10 cellular contexts compared by ENCODE assay signal in genomic region chr20:46253391-46253790, GRCh38. TPM values are rescaled to one million over a fixed set of nuclear protein-coding genes. Genes with fewer than 3 reads are reported as not detected.
DNase-seq lines count a peak whose midpoint lies in the region; ATAC-seq and TF ChIP-seq lines count a peak whose summit lies in the region.
"Had no signal": no experiment of that assay in that cellular context is flagged by ENCODE, and none has a peak within 500 bp of the region (broad histone marks: within the 10 kb centered on the region; RNA-seq: fewer than 3 reads in every experiment).

No MANE protein-coding gene starts in this region.

- DNase-seq in NCI-H2107 treated with DMSO at 0.1 percent for 48 hours (lab: John Stamatoyannopoulos, UW; ENCODE audit: unreplicated experiment) (peak; percentile 48), NCI-H2107 (lab: John Stamatoyannopoulos, UW) (no peak), NCI-H82 (lab: John Stamatoyannopoulos, UW) (peak; percentile 78), fibroblast of lung (ENCODE audit: low read depth in 2 of 2) (no peak), smooth muscle cell (lab: John Stamatoyannopoulos, UW; ENCODE audit: unreplicated experiment) (no peak), dedifferentiated amniotic fluid mesenchymal stem cell (ENCODE audit: extremely low spot score) (no peak), GM13976 (ENCODE audit: low spot score) (no peak)
- DNase-seq: activated CD4-positive, alpha-beta T cell treated with anti-CD3 and anti-CD28 coated beads, Interleukin-2, amount 50 U/mL, for 1 hour had no signal

- in situ Hi-C loops in GM13976 (cut with MboI; ENCODE audit: low sequenced_read_pairs, unreplicated experiment) = no loop called here

- H3K4me3 ChIP-seq in fibroblast of lung (replicated peaks in 1 of 4; ENCODE audit: control extremely low read depth in 1 of 4, insufficient read depth in 1 of 4, low read depth in 3 of 4, low read length in 4 of 4) = no peak overlapping the region
- no peak overlapping the region for H3K4me3 ChIP-seq in smooth muscle cell
- H3K4me3 ChIP-seq: BLaER1 had no signal

- H3K9me3 ChIP-seq in fibroblast of lung (ENCODE audit: control insufficient read depth, insufficient read depth, low read depth, low read length) = no peaks in the 10 kb centered on the region
- no peaks in the 10 kb centered on the region for H3K9me3 ChIP-seq in smooth muscle cell (replicated peaks; ENCODE audit: low read depth)
- H3K9me3 ChIP-seq: BLaER1 had no signal

- H3K79me2 ChIP-seq in fibroblast of lung (ENCODE audit: control insufficient read depth, insufficient read depth, low read length) (no peaks in the 10 kb centered on the region), smooth muscle cell (ENCODE audit: low read depth) (no peaks in the 10 kb centered on the region)

- TF ChIP-seq CTCF in fibroblast of lung (conservative IDR thresholded peaks at IDR 0.05 in 1 of 2, IDR thresholded peaks at IDR 0.05 in 1 of 2; ENCODE audit: low read depth in 1 of 2, low read length in 2 of 2) (peak; percentile 8 to 14), smooth muscle cell (IDR thresholded peaks at IDR 0.05; ENCODE audit: borderline replicate concordance, insufficient read depth, poor library complexity, severe bottlenecking) (peak; percentile 15), GM13976 (IDR thresholded peaks at IDR 0.05; ENCODE audit: borderline replicate concordance, control extremely low read depth, extremely low read depth, insufficient read depth, missing control alignments) (no peak)

- H3K9ac ChIP-seq in fibroblast of lung (ENCODE audit: insufficient read depth, low read length) = no peak overlapping the region
- H3K9ac ChIP-seq in smooth muscle cell (ENCODE audit: low read depth) = no peak overlapping the region
- H3K9ac ChIP-seq: BLaER1 had no signal

- WGBS in smooth muscle cell (ENCODE audit: low lambda C conversion rate) = 20% methylated on average over 8 of the region's 8 CpGs

- no peaks in the 10 kb centered on the region for H3F3A ChIP-seq in smooth muscle cell (ENCODE audit: low read depth)

- H2AFZ ChIP-seq in fibroblast of lung (ENCODE audit: low read length) (no peak overlapping the region), smooth muscle cell (ENCODE audit: low read depth) (no peak overlapping the region)

- H3K4me2 ChIP-seq in fibroblast of lung (ENCODE audit: extremely low read depth, insufficient read depth, low read length) = no peak overlapping the region
- no peak overlapping the region for H3K4me2 ChIP-seq in smooth muscle cell
- H3K4me2 ChIP-seq: BLaER1 had no signal

- H4K20me1 ChIP-seq in fibroblast of lung (ENCODE audit: control insufficient read depth, extremely low read depth, insufficient read depth, low read length) (no peaks in the 10 kb centered on the region), smooth muscle cell (ENCODE audit: low read depth) (no peaks in the 10 kb centered on the region)

- peaks cover 32% of the 10 kb centered on the region for H3K27me3 ChIP-seq in fibroblast of lung (ENCODE audit: control insufficient read depth, insufficient read depth, low read length)
- peaks cover 88% of the 10 kb centered on the region for H3K27me3 ChIP-seq in smooth muscle cell (ENCODE audit: low read depth)

- H3K27ac ChIP-seq in fibroblast of lung (ENCODE audit: insufficient read depth, low read length) (no peak overlapping the region), smooth muscle cell (ENCODE audit: low read depth) (no peak overlapping the region)
- H3K27ac ChIP-seq: BLaER1 had no signal

- no peak for ATAC-seq in HG03439 (IDR thresholded peaks at IDR 0.05; ENCODE audit: unreplicated experiment)

- H3K36me3 ChIP-seq in fibroblast of lung (ENCODE audit: control insufficient read depth, insufficient read depth, low read length) (no peaks in the 10 kb centered on the region), smooth muscle cell (ENCODE audit: low read depth) (no peaks in the 10 kb centered on the region)
- H3K36me3 ChIP-seq: BLaER1 had no signal

- H3K4me1 ChIP-seq in fibroblast of lung (ENCODE audit: control insufficient read depth, extremely low read depth, insufficient read depth, low read length) (no peaks in the 10 kb centered on the region), smooth muscle cell (ENCODE audit: low read depth) (no peaks in the 10 kb centered on the region)

RNA-seq across cellular contexts. Expression of gene CDH22, which starts 54.9 kb away (rescaled TPM):
- total RNA-seq in fibroblast of lung (not detected in 2 replicates), smooth muscle cell (not detected in 2 replicates)
- polyA plus RNA-seq in fibroblast of lung (not detected in 2 replicates), smooth muscle cell (not detected in 2 replicates)
- polyA plus RNA-seq in fibroblast of lung (2012) = not detected in 2 replicates
- not detected in 2 replicates for polyA minus RNA-seq in fibroblast of lung (ENCODE audit: low replicate concordance)

Comparison
In these comparisons a context has a peak if more than half of its experiments do, and no peak if none do; other contexts are left out.
1. DNase-seq: peak in NCI-H2107 treated with DMSO at 0.1 percent for 48 hours (single experiment) and NCI-H82 (single experiment); none in NCI-H2107 (single experiment), fibroblast of lung (0 of 2), smooth muscle cell (single experiment), dedifferentiated amniotic fluid mesenchymal stem cell (single experiment) and GM13976 (single experiment).